16 cellular contexts compared by ENCODE assay signal in genomic region chr7:117051808-117052207, GRCh38.
DNase-seq lines count a peak whose midpoint lies in the region; ATAC-seq and FAIRE-seq lines count a peak whose summit lies in the region.
"Had no signal": no experiment of that assay in that cellular context is flagged by ENCODE, and none has a peak within 500 bp of the region (broad histone marks: within the 10 kb centered on the region; RNA-seq: fewer than 3 reads in every experiment).

No MANE protein-coding gene starts in this region.

- no peak overlapping the region for H3K4me3 ChIP-seq in aorta (ENCODE audit: low read length in 2 of 2)
- H3K4me3 ChIP-seq: Peyer's patch had no signal

- peak; percentile 63 for ATAC-seq in aorta (ENCODE audit: low FRiP score)

- no peaks in the 10 kb centered on the region for H3K36me3 ChIP-seq in aorta (ENCODE audit: control insufficient read depth in 1 of 2, insufficient read depth in 2 of 2, low read length in 1 of 2)
- H3K36me3 ChIP-seq: BE2C, Peyer's patch had no signal

- intact Hi-C loops in aorta (cut with DNase I): no loop called here

- H3K27me3 ChIP-seq in aorta (ENCODE audit: control insufficient read depth in 1 of 2, insufficient read depth in 2 of 2, low read length in 1 of 2): no peaks in the 10 kb centered on the region
- H3K27me3 ChIP-seq: BE2C, Peyer's patch had no signal

- 4 to 6% methylated on average over 1 of the region's 1 CpG for WGBS in aorta, 2 donors

- peaks cover 5 to 18% of the 10 kb centered on the region in 2 donors for H3K4me1 ChIP-seq in aorta (ENCODE audit: control insufficient read depth in 1 of 2, insufficient read depth in 2 of 2, low read length in 2 of 2)

- peak; percentile 52 for FAIRE-seq in frontal cortex (lab: Jason Lieb, UNC)

- no peaks in the 10 kb centered on the region for H3K9me3 ChIP-seq in aorta (ENCODE audit: control insufficient read depth, low read length)
- H3K9me3 ChIP-seq: BE2C, Peyer's patch had no signal

- peak; percentile 46 for DNase-seq in astrocyte of the hippocampus (ENCODE audit: low read depth, low spot score)
- DNase-seq in frontal cortex (ENCODE audit: low spot score in 2 of 2): peak; percentile 15 to 34
- peak; percentile 34 for DNase-seq in middle frontal gyrus (ENCODE audit: extremely low spot score, low spot score)
- no peak for DNase-seq in aorta
- DNase-seq in SKM-1 treated with dmso at 0.1 percent for 144 hours (lab: John Stamatoyannopoulos, UW; ENCODE audit: unreplicated experiment): no peak
- DNase-seq in ecto neural progenitor cell (ENCODE audit: low spot score): no peak
- DNase-seq in NCI-H526 treated with DMSO at 0.1 percent for 48 hours (lab: John Stamatoyannopoulos, UW): no peak
- DNase-seq: BE2C, DMS 273 treated with DMSO at 0.1 percent for 48 hours, H7, NCI-H1105, NCI-H187 treated with DMSO at 0.1 percent for 48 hours, NCI-H510A, Peyer's patch, SHP77 had no signal

- H3K27ac ChIP-seq in aorta (ENCODE audit: low read depth in 1 of 2, low read length in 2 of 2): no peak overlapping the region
- H3K27ac ChIP-seq: KMS-11, Peyer's patch had no signal

Comparison
In these comparisons a context has a peak if more than half of its experiments do, and no peak if none do; other contexts are left out.
1. DNase-seq: peak in astrocyte of the hippocampus (single experiment), frontal cortex (2 of 2) and middle frontal gyrus (single experiment); none in aorta (0 of 2), SKM-1 treated with dmso at 0.1 percent for 144 hours (single experiment), ecto neural progenitor cell (single experiment) and NCI-H526 treated with DMSO at 0.1 percent for 48 hours (single experiment).